Comparison of ENCODE assay signal across 20 cellular contexts in genomic region chr7:30858576-30858975, GRCh38.
"Had no signal": no experiment of that assay in that cellular context is flagged by ENCODE, and none has a peak within 500 bp of the region (broad histone marks: within the 10 kb centered on the region; RNA-seq: fewer than 3 reads in every experiment).

No MANE protein-coding gene starts in this region.

- H3K4me3 ChIP-seq: coronary artery, dorsolateral prefrontal cortex, esophagus squamous epithelium, gastrocnemius medialis, heart right ventricle, left lung, lower lobe of right lung, mucosa of descending colon had no signal

- ATAC-seq: gastrocnemius medialis, heart right ventricle, left cardiac atrium, left lung, left ventricle myocardium superior, lower lobe of right lung had no signal

- H3K36me3 ChIP-seq: esophagus squamous epithelium, gastrocnemius medialis, left lung had no signal

- H3K27ac ChIP-seq: coronary artery, dorsolateral prefrontal cortex, esophagus squamous epithelium, gastrocnemius medialis, heart right ventricle, left lung, lower lobe of right lung had no signal

- H3K4me1 ChIP-seq: left lung had no signal

- H3K27me3 ChIP-seq: esophagus squamous epithelium, gastrocnemius medialis, heart right ventricle, left lung had no signal

- H3K9me3 ChIP-seq: esophagus squamous epithelium, gastrocnemius medialis, heart right ventricle, left lung, lower lobe of right lung, mucosa of descending colon had no signal

- DNase-seq: dermis blood vessel endothelial cell; dorsolateral prefrontal cortex; effector CD4-positive, alpha-beta T cell; effector memory CD4-positive, alpha-beta T cell; esophagus squamous epithelium; foreskin fibroblast; foreskin melanocyte; gastrocnemius medialis; glutamatergic neuron; head of caudate nucleus; heart right ventricle; hippocampal formation; left cardiac atrium; lower lobe of right lung; mesenchymal stem cell; mucosa of descending colon; naive B cell had no signal
